In the genomic region with DNA sequence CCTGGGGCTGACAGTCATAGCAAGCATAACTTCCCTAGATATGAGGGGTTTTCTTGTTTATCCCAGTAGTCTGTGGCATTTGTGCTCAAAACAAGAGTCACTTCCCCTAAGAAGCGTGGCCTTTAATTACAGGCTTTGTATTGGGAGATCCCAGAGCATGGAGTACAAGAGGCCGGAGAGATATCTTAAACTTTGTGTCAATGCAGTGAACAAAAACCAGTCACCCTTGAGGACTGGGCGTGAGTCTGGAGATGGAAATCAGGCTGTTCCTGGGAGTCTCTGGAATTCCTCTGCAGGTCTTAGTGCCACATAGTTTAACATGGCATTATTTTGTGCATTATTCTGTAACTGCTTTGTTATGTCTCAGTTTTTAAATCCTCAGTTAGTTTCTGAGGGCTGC, we compare ENCODE assay signal across 1 cellular context.
TF ChIP-seq lines count a peak whose summit lies in the region.

No MANE protein-coding gene starts in this region.

TF ChIP-seq in GM23338, 12 proteins besides CTCF, POLR2A, EP300 and RAD21 (continued from another document):
- TF ChIP-seq, protein P1, sequence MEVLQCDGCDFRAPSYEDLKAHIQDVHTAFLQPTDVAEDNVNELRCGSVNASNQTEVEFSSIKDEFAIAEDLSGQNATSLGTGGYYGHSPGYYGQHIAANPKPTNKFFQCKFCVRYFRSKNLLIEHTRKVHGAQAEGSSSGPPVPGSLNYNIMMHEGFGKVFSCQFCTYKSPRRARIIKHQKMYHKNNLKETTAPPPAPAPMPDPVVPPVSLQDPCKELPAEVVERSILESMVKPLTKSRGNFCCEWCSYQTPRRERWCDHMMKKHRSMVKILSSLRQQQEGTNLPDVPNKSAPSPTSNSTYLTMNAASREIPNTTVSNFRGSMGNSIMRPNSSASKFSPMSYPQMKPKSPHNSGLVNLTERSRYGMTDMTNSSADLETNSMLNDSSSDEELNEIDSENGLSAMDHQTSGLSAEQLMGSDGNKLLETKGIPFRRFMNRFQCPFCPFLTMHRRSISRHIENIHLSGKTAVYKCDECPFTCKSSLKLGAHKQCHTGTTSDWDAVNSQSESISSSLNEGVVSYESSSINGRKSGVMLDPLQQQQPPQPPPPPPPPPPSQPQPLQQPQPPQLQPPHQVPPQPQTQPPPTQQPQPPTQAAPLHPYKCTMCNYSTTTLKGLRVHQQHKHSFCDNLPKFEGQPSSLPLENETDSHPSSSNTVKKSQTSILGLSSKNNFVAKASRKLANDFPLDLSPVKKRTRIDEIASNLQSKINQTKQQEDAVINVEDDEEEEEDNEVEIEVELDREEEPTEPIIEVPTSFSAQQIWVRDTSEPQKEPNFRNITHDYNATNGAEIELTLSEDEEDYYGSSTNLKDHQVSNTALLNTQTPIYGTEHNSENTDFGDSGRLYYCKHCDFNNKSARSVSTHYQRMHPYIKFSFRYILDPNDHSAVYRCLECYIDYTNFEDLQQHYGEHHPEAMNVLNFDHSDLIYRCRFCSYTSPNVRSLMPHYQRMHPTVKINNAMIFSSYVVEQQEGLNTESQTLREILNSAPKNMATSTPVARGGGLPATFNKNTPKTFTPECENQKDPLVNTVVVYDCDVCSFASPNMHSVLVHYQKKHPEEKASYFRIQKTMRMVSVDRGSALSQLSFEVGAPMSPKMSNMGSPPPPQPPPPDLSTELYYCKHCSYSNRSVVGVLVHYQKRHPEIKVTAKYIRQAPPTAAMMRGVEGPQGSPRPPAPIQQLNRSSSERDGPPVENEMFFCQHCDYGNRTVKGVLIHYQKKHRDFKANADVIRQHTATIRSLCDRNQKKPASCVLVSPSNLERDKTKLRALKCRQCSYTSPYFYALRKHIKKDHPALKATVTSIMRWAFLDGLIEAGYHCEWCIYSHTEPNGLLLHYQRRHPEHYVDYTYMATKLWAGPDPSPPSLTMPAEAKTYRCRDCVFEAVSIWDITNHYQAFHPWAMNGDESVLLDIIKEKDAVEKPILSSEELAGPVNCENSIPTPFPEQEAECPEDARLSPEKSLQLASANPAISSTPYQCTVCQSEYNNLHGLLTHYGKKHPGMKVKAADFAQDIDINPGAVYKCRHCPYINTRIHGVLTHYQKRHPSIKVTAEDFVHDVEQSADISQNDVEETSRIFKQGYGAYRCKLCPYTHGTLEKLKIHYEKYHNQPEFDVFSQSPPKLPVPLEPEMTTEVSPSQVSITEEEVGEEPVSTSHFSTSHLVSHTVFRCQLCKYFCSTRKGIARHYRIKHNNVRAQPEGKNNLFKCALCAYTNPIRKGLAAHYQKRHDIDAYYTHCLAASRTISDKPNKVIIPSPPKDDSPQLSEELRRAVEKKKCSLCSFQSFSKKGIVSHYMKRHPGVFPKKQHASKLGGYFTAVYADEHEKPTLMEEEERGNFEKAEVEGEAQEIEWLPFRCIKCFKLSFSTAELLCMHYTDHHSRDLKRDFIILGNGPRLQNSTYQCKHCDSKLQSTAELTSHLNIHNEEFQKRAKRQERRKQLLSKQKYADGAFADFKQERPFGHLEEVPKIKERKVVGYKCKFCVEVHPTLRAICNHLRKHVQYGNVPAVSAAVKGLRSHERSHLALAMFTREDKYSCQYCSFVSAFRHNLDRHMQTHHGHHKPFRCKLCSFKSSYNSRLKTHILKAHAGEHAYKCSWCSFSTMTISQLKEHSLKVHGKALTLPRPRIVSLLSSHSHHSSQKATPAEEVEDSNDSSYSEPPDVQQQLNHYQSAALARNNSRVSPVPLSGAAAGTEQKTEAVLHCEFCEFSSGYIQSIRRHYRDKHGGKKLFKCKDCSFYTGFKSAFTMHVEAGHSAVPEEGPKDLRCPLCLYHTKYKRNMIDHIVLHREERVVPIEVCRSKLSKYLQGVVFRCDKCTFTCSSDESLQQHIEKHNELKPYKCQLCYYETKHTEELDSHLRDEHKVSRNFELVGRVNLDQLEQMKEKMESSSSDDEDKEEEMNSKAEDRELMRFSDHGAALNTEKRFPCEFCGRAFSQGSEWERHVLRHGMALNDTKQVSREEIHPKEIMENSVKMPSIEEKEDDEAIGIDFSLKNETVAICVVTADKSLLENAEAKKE (CRISPR knock-in tag; IDR thresholded peaks at IDR 0.05), result no peak
- TF ChIP-seq ZNF331 (CRISPR knock-in tag; IDR thresholded peaks at IDR 0.05; ENCODE audit: low read depth), result no peak
- TF ChIP-seq POLR2AphosphoS5 (IDR thresholded peaks at IDR 0.05; ENCODE audit: low read depth), result no peak
- TF ChIP-seq, protein P2, sequence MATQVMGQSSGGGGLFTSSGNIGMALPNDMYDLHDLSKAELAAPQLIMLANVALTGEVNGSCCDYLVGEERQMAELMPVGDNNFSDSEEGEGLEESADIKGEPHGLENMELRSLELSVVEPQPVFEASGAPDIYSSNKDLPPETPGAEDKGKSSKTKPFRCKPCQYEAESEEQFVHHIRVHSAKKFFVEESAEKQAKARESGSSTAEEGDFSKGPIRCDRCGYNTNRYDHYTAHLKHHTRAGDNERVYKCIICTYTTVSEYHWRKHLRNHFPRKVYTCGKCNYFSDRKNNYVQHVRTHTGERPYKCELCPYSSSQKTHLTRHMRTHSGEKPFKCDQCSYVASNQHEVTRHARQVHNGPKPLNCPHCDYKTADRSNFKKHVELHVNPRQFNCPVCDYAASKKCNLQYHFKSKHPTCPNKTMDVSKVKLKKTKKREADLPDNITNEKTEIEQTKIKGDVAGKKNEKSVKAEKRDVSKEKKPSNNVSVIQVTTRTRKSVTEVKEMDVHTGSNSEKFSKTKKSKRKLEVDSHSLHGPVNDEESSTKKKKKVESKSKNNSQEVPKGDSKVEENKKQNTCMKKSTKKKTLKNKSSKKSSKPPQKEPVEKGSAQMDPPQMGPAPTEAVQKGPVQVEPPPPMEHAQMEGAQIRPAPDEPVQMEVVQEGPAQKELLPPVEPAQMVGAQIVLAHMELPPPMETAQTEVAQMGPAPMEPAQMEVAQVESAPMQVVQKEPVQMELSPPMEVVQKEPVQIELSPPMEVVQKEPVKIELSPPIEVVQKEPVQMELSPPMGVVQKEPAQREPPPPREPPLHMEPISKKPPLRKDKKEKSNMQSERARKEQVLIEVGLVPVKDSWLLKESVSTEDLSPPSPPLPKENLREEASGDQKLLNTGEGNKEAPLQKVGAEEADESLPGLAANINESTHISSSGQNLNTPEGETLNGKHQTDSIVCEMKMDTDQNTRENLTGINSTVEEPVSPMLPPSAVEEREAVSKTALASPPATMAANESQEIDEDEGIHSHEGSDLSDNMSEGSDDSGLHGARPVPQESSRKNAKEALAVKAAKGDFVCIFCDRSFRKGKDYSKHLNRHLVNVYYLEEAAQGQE (IDR thresholded peaks at IDR 0.05; ENCODE audit: unreplicated experiment), result no peak
- TF ChIP-seq EZH2phosphoT487 (IDR thresholded peaks at IDR 0.05; ENCODE audit: unreplicated experiment), result no peak
- TF ChIP-seq CREB1 (CRISPR knock-in tag; IDR thresholded peaks at IDR 0.05; ENCODE audit: low read depth), result no peak
- TF ChIP-seq, protein P3, sequence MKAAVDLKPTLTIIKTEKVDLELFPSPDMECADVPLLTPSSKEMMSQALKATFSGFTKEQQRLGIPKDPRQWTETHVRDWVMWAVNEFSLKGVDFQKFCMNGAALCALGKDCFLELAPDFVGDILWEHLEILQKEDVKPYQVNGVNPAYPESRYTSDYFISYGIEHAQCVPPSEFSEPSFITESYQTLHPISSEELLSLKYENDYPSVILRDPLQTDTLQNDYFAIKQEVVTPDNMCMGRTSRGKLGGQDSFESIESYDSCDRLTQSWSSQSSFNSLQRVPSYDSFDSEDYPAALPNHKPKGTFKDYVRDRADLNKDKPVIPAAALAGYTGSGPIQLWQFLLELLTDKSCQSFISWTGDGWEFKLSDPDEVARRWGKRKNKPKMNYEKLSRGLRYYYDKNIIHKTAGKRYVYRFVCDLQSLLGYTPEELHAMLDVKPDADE (IDR thresholded peaks at IDR 0.05), result no peak
- no peak for TF ChIP-seq STAT1 (IDR thresholded peaks at IDR 0.05; ENCODE audit: unreplicated experiment)
- no peak for TF ChIP-seq NANOG (IDR thresholded peaks at IDR 0.05; ENCODE audit: borderline replicate concordance)
